In genomic region chr1:938088-938683, GRCh38 we compare ENCODE assay signal across 1 cellular context.
A peak's percentile ranks its signal among the peaks of the same experiment; 100 is the strongest.
TF ChIP-seq lines count a peak whose summit lies in the region.

No MANE protein-coding gene starts in this region.

TF ChIP-seq in HepG2, 621 proteins besides CTCF, POLR2A, EP300 and RAD21 (continued from another document and continues in another):
- TF ChIP-seq ZBTB14 (CRISPR knock-in tag; IDR thresholded peaks at IDR 0.05) (peak; percentile 41; the same call in 1 of the 2 replicates), BCL3 (CRISPR knock-in tag; IDR thresholded peaks at IDR 0.05) (0 out of 2 replicates have a peak, but pooled peaks have one; percentile 28), GABPB1 (CRISPR knock-in tag; IDR thresholded peaks at IDR 0.05) (0 out of 2 replicates have a peak, but pooled peaks have one; percentile 23), ZSCAN20 (CRISPR knock-in tag; IDR thresholded peaks at IDR 0.05; ENCODE audit: borderline replicate concordance) (no peak), ETV6 (CRISPR knock-in tag; conservative IDR thresholded peaks at IDR 0.05) (no peak), REL (CRISPR knock-in tag; conservative IDR thresholded peaks at IDR 0.05) (no peak), ZNF296 (CRISPR knock-in tag; conservative IDR thresholded peaks at IDR 0.05) (no peak), MAZ (IDR thresholded peaks at IDR 0.05; ENCODE audit: borderline replicate concordance, low read depth, low read length) (no peak), MAZ (CRISPR knock-in tag; IDR thresholded peaks at IDR 0.05; ENCODE audit: low read depth) (peak; percentile 52; the same call in 1 of the 2 replicates), MYC (CRISPR knock-in tag; IDR thresholded peaks at IDR 0.05; ENCODE audit: borderline replicate concordance) (peak; percentile 59; the same call in 1 of the 2 replicates), ZNF776 (CRISPR knock-in tag; IDR thresholded peaks at IDR 0.05) (0 out of 2 replicates have a peak, but pooled peaks have one; percentile 37), ZNF292 (CRISPR knock-in tag; IDR thresholded peaks at IDR 0.05; ENCODE audit: borderline replicate concordance, low read depth) (no peak), IKZF5 (CRISPR knock-in tag; IDR thresholded peaks at IDR 0.05) (no peak), ZNF121 (CRISPR knock-in tag; IDR thresholded peaks at IDR 0.05) (no peak), KLF12 (CRISPR knock-in tag; IDR thresholded peaks at IDR 0.05; ENCODE audit: borderline replicate concordance) (0 out of 2 replicates have a peak, but pooled peaks have one; percentile 31), MAF1 (CRISPR knock-in tag; IDR thresholded peaks at IDR 0.05; ENCODE audit: borderline replicate concordance) (no peak), PAX8 (CRISPR knock-in tag; IDR thresholded peaks at IDR 0.05; ENCODE audit: borderline replicate concordance) (no peak), ZNF687 (CRISPR knock-in tag; IDR thresholded peaks at IDR 0.05) (peak; percentile 51), ZFP36L2 (CRISPR knock-in tag; IDR thresholded peaks at IDR 0.05) (no peak), MTF2 (CRISPR knock-in tag; IDR thresholded peaks at IDR 0.05; ENCODE audit: borderline replicate concordance) (peak; percentile 77; the same call in 1 of the 2 replicates), RARG (CRISPR knock-in tag; IDR thresholded peaks at IDR 0.05; ENCODE audit: low read depth) (no peak), ZNF547 (CRISPR knock-in tag; IDR thresholded peaks at IDR 0.05) (0 out of 2 replicates have a peak, but pooled peaks have one; percentile 43), MTERF4 (CRISPR knock-in tag; IDR thresholded peaks at IDR 0.05) (no peak), NFKB2 (CRISPR knock-in tag; IDR thresholded peaks at IDR 0.05; ENCODE audit: borderline replicate concordance) (no peak; the same call in 1 of the 2 replicates), BORCS8-MEF2B (CRISPR knock-in tag; IDR thresholded peaks at IDR 0.05) (0 out of 2 replicates have a peak, but pooled peaks have one; percentile 31), GATAD1 (CRISPR knock-in tag; IDR thresholded peaks at IDR 0.05) (no peak), ZNF777 (CRISPR knock-in tag; IDR thresholded peaks at IDR 0.05) (0 out of 2 replicates have a peak, but pooled peaks have one; percentile 34), NR3C1 (CRISPR knock-in tag; IDR thresholded peaks at IDR 0.05) (no peak), STAG1 (CRISPR knock-in tag; IDR thresholded peaks at IDR 0.05) (peak; percentile 63), HMGXB4 (CRISPR knock-in tag; IDR thresholded peaks at IDR 0.05; ENCODE audit: borderline replicate concordance in 1 of 2, low read depth in 1 of 2) (peak; percentile 55 to 59; a peak in 2 of 4 replicates), ZNF263 (CRISPR knock-in tag; IDR thresholded peaks at IDR 0.05) (peak; percentile 67), ZNF232 (CRISPR knock-in tag; IDR thresholded peaks at IDR 0.05; ENCODE audit: borderline replicate concordance) (no peak), SPEN (CRISPR knock-in tag; IDR thresholded peaks at IDR 0.05; ENCODE audit: low read depth) (0 out of 2 replicates have a peak, but pooled peaks have one; percentile 42), SMC3 (IDR thresholded peaks at IDR 0.05; ENCODE audit: low read length) (peak; percentile 23; the same call in 1 of the 2 replicates), TP53 (CRISPR knock-in tag; conservative IDR thresholded peaks at IDR 0.05) (no peak), HNRNPLL (IDR thresholded peaks at IDR 0.05; ENCODE audit: low read depth, low read length, poor library complexity, severe bottlenecking) (no peak), TBX2 (CRISPR knock-in tag; IDR thresholded peaks at IDR 0.05; ENCODE audit: borderline replicate concordance) (peak; percentile 34; the same call in 1 of the 2 replicates)
- TF ChIP-seq, protein P1, sequence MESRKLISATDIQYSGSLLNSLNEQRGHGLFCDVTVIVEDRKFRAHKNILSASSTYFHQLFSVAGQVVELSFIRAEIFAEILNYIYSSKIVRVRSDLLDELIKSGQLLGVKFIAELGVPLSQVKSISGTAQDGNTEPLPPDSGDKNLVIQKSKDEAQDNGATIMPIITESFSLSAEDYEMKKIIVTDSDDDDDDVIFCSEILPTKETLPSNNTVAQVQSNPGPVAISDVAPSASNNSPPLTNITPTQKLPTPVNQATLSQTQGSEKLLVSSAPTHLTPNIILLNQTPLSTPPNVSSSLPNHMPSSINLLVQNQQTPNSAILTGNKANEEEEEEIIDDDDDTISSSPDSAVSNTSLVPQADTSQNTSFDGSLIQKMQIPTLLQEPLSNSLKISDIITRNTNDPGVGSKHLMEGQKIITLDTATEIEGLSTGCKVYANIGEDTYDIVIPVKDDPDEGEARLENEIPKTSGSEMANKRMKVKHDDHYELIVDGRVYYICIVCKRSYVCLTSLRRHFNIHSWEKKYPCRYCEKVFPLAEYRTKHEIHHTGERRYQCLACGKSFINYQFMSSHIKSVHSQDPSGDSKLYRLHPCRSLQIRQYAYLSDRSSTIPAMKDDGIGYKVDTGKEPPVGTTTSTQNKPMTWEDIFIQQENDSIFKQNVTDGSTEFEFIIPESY (CRISPR knock-in tag; IDR thresholded peaks at IDR 0.05), result peak; percentile 47; the same call in 1 of the 2 replicates
- TF ChIP-seq, protein P2, sequence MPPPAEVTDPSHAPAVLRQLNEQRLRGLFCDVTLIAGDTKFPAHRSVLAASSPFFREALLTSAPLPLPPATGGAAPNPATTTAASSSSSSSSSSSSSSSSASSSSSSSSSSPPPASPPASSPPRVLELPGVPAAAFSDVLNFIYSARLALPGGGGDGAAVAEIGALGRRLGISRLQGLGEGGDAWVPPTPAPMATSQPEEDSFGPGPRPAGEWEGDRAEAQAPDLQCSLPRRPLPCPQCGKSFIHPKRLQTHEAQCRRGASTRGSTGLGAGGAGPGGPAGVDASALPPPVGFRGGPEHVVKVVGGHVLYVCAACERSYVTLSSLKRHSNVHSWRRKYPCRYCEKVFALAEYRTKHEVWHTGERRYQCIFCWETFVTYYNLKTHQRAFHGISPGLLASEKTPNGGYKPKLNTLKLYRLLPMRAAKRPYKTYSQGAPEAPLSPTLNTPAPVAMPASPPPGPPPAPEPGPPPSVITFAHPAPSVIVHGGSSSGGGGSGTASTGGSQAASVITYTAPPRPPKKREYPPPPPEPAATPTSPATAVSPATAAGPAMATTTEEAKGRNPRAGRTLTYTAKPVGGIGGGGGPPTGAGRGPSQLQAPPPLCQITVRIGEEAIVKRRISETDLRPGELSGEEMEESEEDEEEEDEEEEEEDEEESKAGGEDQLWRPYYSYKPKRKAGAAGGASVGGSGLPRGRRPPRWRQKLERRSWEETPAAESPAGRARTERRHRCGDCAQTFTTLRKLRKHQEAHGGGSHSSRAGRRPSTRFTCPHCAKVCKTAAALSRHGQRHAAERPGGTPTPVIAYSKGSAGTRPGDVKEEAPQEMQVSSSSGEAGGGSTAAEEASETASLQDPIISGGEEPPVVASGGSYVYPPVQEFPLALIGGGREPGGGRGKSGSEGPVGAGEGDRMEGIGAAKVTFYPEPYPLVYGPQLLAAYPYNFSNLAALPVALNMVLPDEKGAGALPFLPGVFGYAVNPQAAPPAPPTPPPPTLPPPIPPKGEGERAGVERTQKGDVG (CRISPR knock-in tag; IDR thresholded peaks at IDR 0.05; ENCODE audit: borderline replicate concordance), result no peak
- TF ChIP-seq, protein P3, sequence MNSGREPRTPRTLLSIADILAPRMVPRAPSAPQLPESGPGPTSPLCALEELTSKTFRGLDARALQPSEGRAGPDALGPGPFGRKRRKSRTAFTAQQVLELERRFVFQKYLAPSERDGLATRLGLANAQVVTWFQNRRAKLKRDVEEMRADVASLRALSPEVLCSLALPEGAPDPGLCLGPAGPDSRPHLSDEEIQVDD (CRISPR knock-in tag; IDR thresholded peaks at IDR 0.05; ENCODE audit: borderline replicate concordance), result no peak
- TF ChIP-seq, protein P4, sequence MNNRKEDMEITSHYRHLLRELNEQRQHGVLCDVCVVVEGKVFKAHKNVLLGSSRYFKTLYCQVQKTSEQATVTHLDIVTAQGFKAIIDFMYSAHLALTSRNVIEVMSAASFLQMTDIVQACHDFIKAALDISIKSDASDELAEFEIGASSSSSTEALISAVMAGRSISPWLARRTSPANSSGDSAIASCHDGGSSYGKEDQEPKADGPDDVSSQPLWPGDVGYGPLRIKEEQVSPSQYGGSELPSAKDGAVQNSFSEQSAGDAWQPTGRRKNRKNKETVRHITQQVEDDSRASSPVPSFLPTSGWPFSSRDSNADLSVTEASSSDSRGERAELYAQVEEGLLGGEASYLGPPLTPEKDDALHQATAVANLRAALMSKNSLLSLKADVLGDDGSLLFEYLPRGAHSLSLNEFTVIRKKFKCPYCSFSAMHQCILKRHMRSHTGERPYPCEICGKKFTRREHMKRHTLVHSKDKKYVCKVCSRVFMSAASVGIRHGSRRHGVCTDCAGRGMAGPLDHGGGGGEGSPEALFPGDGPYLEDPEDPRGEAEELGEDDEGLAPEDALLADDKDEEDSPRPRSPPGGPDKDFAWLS (CRISPR knock-in tag; IDR thresholded peaks at IDR 0.05; ENCODE audit: borderline replicate concordance), result no peak
